1 cellular context compared by ENCODE assay signal in the genomic region with DNA sequence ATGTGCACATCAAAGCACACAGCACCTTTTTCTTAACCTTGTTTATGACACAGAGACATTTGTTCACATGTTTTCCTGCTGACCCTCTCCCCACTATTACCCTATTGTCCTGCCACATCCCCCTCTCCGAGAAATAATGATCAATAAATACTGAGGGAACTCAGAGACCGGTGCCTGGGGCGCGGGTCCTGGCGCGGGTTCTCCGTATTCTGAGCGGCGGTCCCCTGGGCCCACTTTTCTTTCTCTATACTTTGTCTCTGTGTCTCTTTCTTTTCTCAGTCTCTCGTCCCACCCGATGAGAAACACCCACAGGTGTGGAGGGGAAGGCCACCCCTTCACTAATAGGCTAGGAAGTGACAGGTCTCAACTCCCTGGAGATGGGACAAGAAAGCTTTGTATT.
TF ChIP-seq lines count a peak whose summit lies in the region.

No MANE protein-coding gene starts in this region.

TF ChIP-seq in GM12878, 131 proteins besides CTCF, POLR2A, EP300 and RAD21:
- TF ChIP-seq MEF2B (IDR thresholded peaks at IDR 0.05; ENCODE audit: partially characterized antibody, poor library complexity, severe bottlenecking) = peak; percentile 17
